Comparison of ENCODE assay signal across 11 cellular contexts in the genomic region with DNA sequence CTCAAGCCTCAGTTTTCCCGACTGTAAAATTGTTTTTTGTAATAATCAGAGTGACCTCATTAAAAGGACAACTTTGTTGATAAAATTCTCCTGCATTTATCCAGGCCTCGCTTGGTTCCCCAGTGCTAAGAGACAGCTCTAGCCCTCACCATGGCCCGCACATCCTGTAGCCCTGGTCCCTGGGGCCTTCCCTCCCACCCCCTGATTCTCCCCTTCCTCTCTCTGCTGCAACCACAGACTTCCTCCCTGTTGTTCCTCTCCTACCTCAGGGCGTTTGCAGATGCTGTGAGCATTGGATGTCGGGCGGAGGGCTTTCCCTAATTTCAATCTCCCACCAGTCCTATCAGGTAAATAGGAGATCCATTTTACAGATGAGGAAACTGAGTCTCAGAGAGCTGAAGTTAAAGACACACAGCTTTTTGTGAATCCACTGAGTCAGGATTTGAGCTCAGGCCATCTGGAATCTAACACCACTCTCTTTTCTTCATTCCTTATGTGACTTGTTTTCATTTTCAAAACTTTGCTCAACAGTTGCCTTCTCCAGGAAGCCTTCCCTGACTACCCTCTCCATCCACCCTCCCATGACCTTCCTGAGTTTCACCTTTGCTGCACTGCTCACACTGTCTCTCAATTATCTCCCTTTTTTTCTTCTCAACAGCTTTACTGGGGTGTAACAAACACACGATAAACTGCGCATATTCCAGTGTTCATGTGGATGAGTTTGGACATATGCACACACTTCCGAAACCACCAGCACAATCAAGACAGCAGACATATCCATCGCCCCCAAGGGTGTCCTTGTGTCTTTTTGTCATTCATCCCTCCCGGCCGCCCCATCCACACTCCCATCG.
DNase-seq lines count a peak whose midpoint lies in the region; ATAC-seq, FAIRE-seq and TF ChIP-seq lines count a peak whose summit lies in the region.
"Had no signal": no experiment of that assay in that cellular context is flagged by ENCODE, and none has a peak within 500 bp of the region (broad histone marks: within the 10 kb centered on the region; RNA-seq: fewer than 3 reads in every experiment).

No MANE protein-coding gene starts in this region.

- TF ChIP-seq CTCF in DND-41 (IDR thresholded peaks at IDR 0.05; ENCODE audit: borderline replicate concordance, extremely low read depth, low read length, poor library complexity, severe bottlenecking) (no peak), GM12878 (IDR thresholded peaks at IDR 0.05 in 2 of 3, conservative IDR thresholded peaks at IDR 0.05 in 1 of 3; ENCODE audit: control insufficient read depth in 2 of 3, extremely low read depth in 1 of 3, insufficient read depth in 1 of 3, low read depth in 3 of 3, low read length in 3 of 3) (no peak), osteoblast (IDR thresholded peaks at IDR 0.05; ENCODE audit: extremely low read depth, low read depth, low read length) (no peak), mucosa of descending colon (IDR thresholded peaks at IDR 0.05) (no peak)

- H3K4me3 ChIP-seq in DND-41 (ENCODE audit: low read depth in 1 of 2, low read length in 2 of 2), result no peak overlapping the region
- H3K4me3 ChIP-seq in GM12878, result no peak overlapping the region
- no peak overlapping the region for H3K4me3 ChIP-seq in osteoblast (ENCODE audit: insufficient read depth, low read length)
- no peak overlapping the region for H3K4me3 ChIP-seq in mucosa of descending colon

- H4K20me1 ChIP-seq in DND-41 (ENCODE audit: insufficient read depth, low read length), result no peaks in the 10 kb centered on the region
- no peaks in the 10 kb centered on the region for H4K20me1 ChIP-seq in GM12878 (ENCODE audit: control insufficient read depth, insufficient read depth)
- H4K20me1 ChIP-seq in osteoblast (ENCODE audit: insufficient read depth, low read length), result no peaks in the 10 kb centered on the region

- CTCF ChIA-PET in GM12878 (lab: Yijun Ruan, JAX), result interaction anchor here (1.2 kb wide), 1 partner anchor 37 kb away, joined by 3 read pairs; no protein-coding TSS in a partner anchor

- TF ChIP-seq POLR2A in GM12878 (IDR thresholded peaks at IDR 0.05; ENCODE audit: low read depth, low read length), result no peak

- 56% methylated on average over 12 of the region's 13 CpGs for WGBS in GM12878 (ENCODE audit: insufficient coverage, insufficient replicate concordance, low lambda C conversion rate, missing lambda C conversion rate)

- BruUV-seq in GM12878 (replicated peaks; lab: Mats Ljungman, UMichigan), result no TSS peak

- H3K4me1 ChIP-seq in DND-41 (ENCODE audit: insufficient read depth, low read length), result peaks cover 17% of the 10 kb centered on the region
- peaks cover 3% of the 10 kb centered on the region for H3K4me1 ChIP-seq in GM12878 (ENCODE audit: control insufficient read depth, insufficient read depth, low read length)
- H3K4me1 ChIP-seq in osteoblast (ENCODE audit: insufficient read depth, low read length), result peaks cover 12% of the 10 kb centered on the region
- H3K4me1 ChIP-seq in mucosa of descending colon (ENCODE audit: low read depth), result no peaks in the 10 kb centered on the region

- no peak overlapping the region for H2AFZ ChIP-seq in DND-41 (ENCODE audit: low read depth, low read length)
- H2AFZ ChIP-seq in GM12878 (ENCODE audit: control insufficient read depth, low read depth, low read length), result no peak overlapping the region
- no peak overlapping the region for H2AFZ ChIP-seq in osteoblast (ENCODE audit: low read length)

- in situ Hi-C loops in GM12878 (cut with MboI) (no loop called here), KBM-7 (cut with MboI; ENCODE audit: low pct_unique_long_range_greater_than_20kb, low sequenced_read_pairs) (no loop called here)

- no peak overlapping the region for H3K27ac ChIP-seq in DND-41 (ENCODE audit: low read length)
- H3K27ac ChIP-seq in GM12878 (ENCODE audit: control insufficient read depth, insufficient read depth), result no peak overlapping the region
- no peak overlapping the region for H3K27ac ChIP-seq in osteoblast (ENCODE audit: low read depth, low read length)

- H3K9me3 ChIP-seq in DND-41 (ENCODE audit: insufficient read depth, low read length, severe bottlenecking) (no peaks in the 10 kb centered on the region), GM12878 (replicated peaks; ENCODE audit: control insufficient read depth, insufficient read depth, low read length) (no peaks in the 10 kb centered on the region), osteoblast (ENCODE audit: low read depth, low read length) (no peaks in the 10 kb centered on the region), mucosa of descending colon (no peaks in the 10 kb centered on the region)

- RAD21 ChIA-PET in GM12878 (lab: Charles Lee; ENCODE audit: unreplicated experiment), result no interaction called here

- DNase-seq in DND-41 (peak; percentile 78), MV-4-11 (lab: John Stamatoyannopoulos, UW) (peak; percentile 21), GM12878 (ENCODE audit: low read depth, low spot score) (no peak), osteoblast (ENCODE audit: insufficient read length, low spot score, missing footprints) (peak; percentile 31), NCI-H345 treated with DMSO at 0.1 percent for 48 hours (lab: John Stamatoyannopoulos, UW; ENCODE audit: unreplicated experiment) (no peak), mucosa of descending colon (no peak), KBM-7 (no peak)
- DNase-seq: activated T-cell treated with anti-CD3 and anti-CD28 coated beads, Interleukin-2, amount 50 U/mL, for 4 hours had no signal

- no peak for TF ChIP-seq EP300 in GM12878 (IDR thresholded peaks at IDR 0.05; ENCODE audit: borderline replicate concordance in 1 of 2, control insufficient read depth in 1 of 2, low read depth in 2 of 2, low read length in 2 of 2)

- SMC1A ChIA-PET in GM12878 (lab: Charles Lee; ENCODE audit: uncharacterized antibody, unreplicated experiment), result no interaction called here

- H3K27me3 ChIP-seq in DND-41 (ENCODE audit: insufficient read depth, low read length, poor library complexity) (no peaks in the 10 kb centered on the region), GM12878 (replicated peaks in 1 of 2; ENCODE audit: control insufficient read depth in 2 of 2, insufficient read depth in 2 of 2, low read length in 1 of 2) (no peaks in the 10 kb centered on the region), osteoblast (ENCODE audit: insufficient read depth, low read length) (no peaks in the 10 kb centered on the region)

- no peak for TF ChIP-seq RAD21 in GM12878 (IDR thresholded peaks at IDR 0.05; ENCODE audit: insufficient read depth, low read depth, low read length)

- peak; percentile 27 for FAIRE-seq in GM12878 (lab: Jason Lieb, UNC)

- no peaks in the 10 kb centered on the region for H3K36me3 ChIP-seq in DND-41 (ENCODE audit: insufficient read depth, low read length)
- H3K36me3 ChIP-seq in GM12878 (ENCODE audit: control insufficient read depth in 2 of 2, insufficient read depth in 2 of 2, low read length in 1 of 2), result no peaks in the 10 kb centered on the region
- H3K36me3 ChIP-seq in osteoblast (ENCODE audit: insufficient read depth, low read length), result no peaks in the 10 kb centered on the region
- no peaks in the 10 kb centered on the region for H3K36me3 ChIP-seq in mucosa of descending colon (ENCODE audit: low read depth)

- H3K4me2 ChIP-seq in DND-41 (ENCODE audit: insufficient read depth, low read length), result no peak overlapping the region
- H3K4me2 ChIP-seq in GM12878 (ENCODE audit: control insufficient read depth, insufficient read depth), result no peak overlapping the region
- no peak overlapping the region for H3K4me2 ChIP-seq in osteoblast (ENCODE audit: insufficient read depth, low read length)

- H3K79me2 ChIP-seq in DND-41 (ENCODE audit: insufficient read depth, low read length), result no peaks in the 10 kb centered on the region
- H3K79me2 ChIP-seq in GM12878 (ENCODE audit: control insufficient read depth, insufficient read depth, low read length), result no peaks in the 10 kb centered on the region
- no peaks in the 10 kb centered on the region for H3K79me2 ChIP-seq in osteoblast (ENCODE audit: insufficient read depth, low read length)

- H3K9ac ChIP-seq in DND-41 (ENCODE audit: low read depth, low read length) (no peak overlapping the region), GM12878 (ENCODE audit: control insufficient read depth, insufficient read depth, low read length) (no peak overlapping the region)

- POLR2A ChIA-PET in GM12878 (lab: Charles Lee), result no interaction called here

- ATAC-seq in DND-41 (ENCODE audit: insufficient read depth, low read depth) (peak; percentile 99), GM12878 (peak; percentile 40; the same call in 1 of the 3 replicates), mucosa of descending colon (no peak), HG03175 (IDR thresholded peaks at IDR 0.05; ENCODE audit: unreplicated experiment) (no peak)
- ATAC-seq: activated T-cell treated with anti-CD3 and anti-CD28 coated beads, Interleukin-2, amount 50 U/mL, for 4 hours; naive thymus-derived CD8-positive, alpha-beta T cell; stimulated activated effector memory CD8-positive, alpha-beta T cell treated with anti-CD3 and anti-CD28 coated beads, Interleukin-12 subunit alpha, Interleukin-12 subunit beta, amount 100 ng/mL, for 72 hours had no signal

- intact Hi-C loops in GM12878 (cut with micrococcal nuclease; ENCODE audit: unreplicated experiment), result no loop called here
- intact Hi-C loops in mucosa of descending colon (cut with DNase I, micrococcal nuclease), result no loop called here

TF ChIP-seq in GM12878, 131 proteins besides CTCF, POLR2A, EP300 and RAD21 (continues in another document):
- TF ChIP-seq, protein P1, sequence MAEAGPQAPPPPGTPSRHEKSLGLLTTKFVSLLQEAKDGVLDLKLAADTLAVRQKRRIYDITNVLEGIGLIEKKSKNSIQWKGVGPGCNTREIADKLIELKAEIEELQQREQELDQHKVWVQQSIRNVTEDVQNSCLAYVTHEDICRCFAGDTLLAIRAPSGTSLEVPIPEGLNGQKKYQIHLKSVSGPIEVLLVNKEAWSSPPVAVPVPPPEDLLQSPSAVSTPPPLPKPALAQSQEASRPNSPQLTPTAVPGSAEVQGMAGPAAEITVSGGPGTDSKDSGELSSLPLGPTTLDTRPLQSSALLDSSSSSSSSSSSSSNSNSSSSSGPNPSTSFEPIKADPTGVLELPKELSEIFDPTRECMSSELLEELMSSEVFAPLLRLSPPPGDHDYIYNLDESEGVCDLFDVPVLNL (IDR thresholded peaks at IDR 0.05; ENCODE audit: low read depth, low read length), result no peak
- TF ChIP-seq, protein P2, sequence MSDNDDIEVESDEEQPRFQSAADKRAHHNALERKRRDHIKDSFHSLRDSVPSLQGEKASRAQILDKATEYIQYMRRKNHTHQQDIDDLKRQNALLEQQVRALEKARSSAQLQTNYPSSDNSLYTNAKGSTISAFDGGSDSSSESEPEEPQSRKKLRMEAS (IDR thresholded peaks at IDR 0.05; ENCODE audit: low read depth, low read length), result no peak
- no peak for TF ChIP-seq EZH2 (IDR thresholded peaks at IDR 0.05; ENCODE audit: borderline replicate concordance, control insufficient read depth, low read depth, low read length)
- no peak for TF ChIP-seq HCFC1 (IDR thresholded peaks at IDR 0.05; ENCODE audit: low read length)
- no peak for TF ChIP-seq SP1 (IDR thresholded peaks at IDR 0.05; ENCODE audit: low read depth, low read length)
- no peak for TF ChIP-seq BCL11A (IDR thresholded peaks at IDR 0.05; ENCODE audit: low read depth, low read length)
- TF ChIP-seq RUNX3 (IDR thresholded peaks at IDR 0.05; ENCODE audit: low read length), result no peak
- no peak for TF ChIP-seq SMC3 (IDR thresholded peaks at IDR 0.05; ENCODE audit: borderline replicate concordance, low read length)

Comparison
In these comparisons a context has a peak if more than half of its experiments do, and no peak if none do; other contexts are left out.
1. ATAC-seq: peak in DND-41 (single experiment) and GM12878 (single experiment); none in mucosa of descending colon (single experiment) and HG03175 (single experiment).
2. DNase-seq: peak in DND-41 (single experiment), MV-4-11 (single experiment) and osteoblast (single experiment); none in GM12878 (single experiment), NCI-H345 treated with DMSO at 0.1 percent for 48 hours (single experiment), mucosa of descending colon (0 of 3) and KBM-7 (single experiment).